In genomic region chr3:141129049-141130038, GRCh38 we compare ENCODE assay signal across 22 cellular contexts.
A peak's percentile ranks its signal among the peaks of the same experiment; 100 is the strongest.
DNase-seq lines count a peak whose midpoint lies in the region; ATAC-seq and TF ChIP-seq lines count a peak whose summit lies in the region.
"Had no signal": no experiment of that assay in that cellular context is flagged by ENCODE, and none has a peak within 500 bp of the region (broad histone marks: within the 10 kb centered on the region; RNA-seq: fewer than 3 reads in every experiment).

No MANE protein-coding gene starts in this region.

- H3K4me3 ChIP-seq in vagina = no peak overlapping the region
- H3K4me3 ChIP-seq: GM23338, Peyer's patch, psoas muscle, tibial nerve had no signal

- intact Hi-C loops in Right ventricle myocardium superior (cut with DNase I) (no loop called here), left cardiac atrium (cut with DNase I) (no loop called here), vagina (cut with DNase I) (no loop called here)

- H3K27ac ChIP-seq in vagina (no peak overlapping the region), caudate nucleus (ENCODE audit: low read depth, low read length) (no peak overlapping the region)
- H3K27ac ChIP-seq: Peyer's patch, psoas muscle, tibial nerve had no signal

- H3K9me3 ChIP-seq in vagina = no peaks in the 10 kb centered on the region
- H3K9me3 ChIP-seq: Peyer's patch, psoas muscle had no signal

- ATAC-seq in Right ventricle myocardium superior (ENCODE audit: poor library complexity) (peak; percentile 30), left cardiac atrium (no peak)
- ATAC-seq: GM23338, SK-N-SH treated with all-trans-retinoic acid at 6 μM for 48 hours had no signal

- DNase-seq in Right ventricle myocardium superior (no peak), left cardiac atrium (no peak), NCI-H524 treated with DMSO at 0.1 percent for 48 hours (lab: John Stamatoyannopoulos, UW) (peak; percentile 88), islet precursor cell (peak; percentile 35), vagina (ENCODE audit: extremely low spot score in 2 of 2) (peak; percentile 67 to 79), SKM-1 (lab: John Stamatoyannopoulos, UW; ENCODE audit: unreplicated experiment) (no peak), caudate nucleus (lab: John Stamatoyannopoulos, UW) (no peak)
- no peak for DNase-seq in activated CD4-positive, alpha-beta T cell treated with anti-CD3 and anti-CD28 coated beads, Interleukin-2, amount 50 U/mL, for 48 hours
- DNase-seq: activated CD4-positive, alpha-beta T cell treated with anti-CD3 and anti-CD28 coated beads for 4 hours; activated gamma-delta T cell; amniotic stem cell; CD4-positive, alpha-beta T cell; effector CD8-positive, alpha-beta T cell; mammary epithelial cell; naive B cell; NCI-H1436; NCI-H774; Peyer's patch; psoas muscle had no signal

- no peaks in the 10 kb centered on the region for H3K27me3 ChIP-seq in vagina
- H3K27me3 ChIP-seq: Peyer's patch, tibial nerve had no signal

- TF ChIP-seq POLR2A in vagina (IDR thresholded peaks at IDR 0.05) = no peak

- no peaks in the 10 kb centered on the region for H3K36me3 ChIP-seq in vagina
- H3K36me3 ChIP-seq: Peyer's patch, tibial nerve had no signal

- no peaks in the 10 kb centered on the region for H3K4me1 ChIP-seq in vagina
- H3K4me1 ChIP-seq: Peyer's patch, tibial nerve had no signal

- no peak for TF ChIP-seq CTCF in vagina (IDR thresholded peaks at IDR 0.05)

Comparison
In these comparisons a context has a peak if more than half of its experiments do, and no peak if none do; other contexts are left out.
1. DNase-seq: peak in NCI-H524 treated with DMSO at 0.1 percent for 48 hours (single experiment), islet precursor cell (single experiment) and vagina (2 of 2); none in Right ventricle myocardium superior (single experiment), left cardiac atrium (single experiment), activated CD4-positive, alpha-beta T cell treated with anti-CD3 and anti-CD28 coated beads, Interleukin-2, amount 50 U/mL, for 48 hours (0 of 2), SKM-1 (single experiment) and caudate nucleus (0 of 61).